13 cellular contexts compared by ENCODE assay signal in the genomic region with DNA sequence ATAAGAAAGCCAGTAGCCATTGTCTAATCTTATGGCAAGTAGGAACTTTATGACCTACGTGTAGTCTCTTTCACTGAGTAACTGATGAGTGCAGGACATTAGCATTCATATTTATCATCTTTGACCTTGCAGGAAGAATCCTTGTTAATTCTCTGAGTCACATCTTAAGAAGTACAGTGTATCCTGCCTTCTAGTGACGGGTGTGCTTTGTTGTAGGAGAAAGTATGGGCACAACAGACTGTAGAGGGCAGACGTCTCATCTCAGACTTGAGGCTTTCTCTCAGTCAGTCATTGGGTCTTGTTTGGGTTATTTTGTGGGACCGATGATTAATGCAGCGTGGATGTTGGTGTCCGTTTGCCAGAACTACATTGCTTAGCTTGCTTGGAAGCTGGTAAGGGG. TPM values are rescaled to one million over a fixed set of nuclear protein-coding genes. Genes with fewer than 3 reads are reported as not detected.
DNase-seq lines count a peak whose midpoint lies in the region; ATAC-seq and TF ChIP-seq lines count a peak whose summit lies in the region.
"Had no signal": no experiment of that assay in that cellular context is flagged by ENCODE, and none has a peak within 500 bp of the region (broad histone marks: within the 10 kb centered on the region; RNA-seq: fewer than 3 reads in every experiment).

No MANE protein-coding gene starts in this region.

- H3K9me3 ChIP-seq in mucosa of descending colon (no peaks in the 10 kb centered on the region), sigmoid colon (no peaks in the 10 kb centered on the region)

- CTCF ChIA-PET in activated naive CD4-positive, alpha-beta T cell treated with anti-CD3 and anti-CD28 coated beads, Interleukin-2, amount 10 ng/mL, durations not matched to agents 7 days and 5 days (lab: Charles Lee): interaction anchor here (1.3 kb wide), 1 partner anchor 12 kb away, joined by 3 read pairs; no protein-coding TSS in a partner anchor

- WGBS in sigmoid colon, 2 donors: 85 to 87% methylated on average over 6 of the region's 6 CpGs

- no peak for TF ChIP-seq POLR2A in sigmoid colon (IDR thresholded peaks at IDR 0.05)

- H3K4me3 ChIP-seq in choroid plexus epithelial cell (ENCODE audit: low read depth, low read length): no peak overlapping the region
- no peak overlapping the region for H3K4me3 ChIP-seq in mucosa of descending colon
- H3K4me3 ChIP-seq in sigmoid colon: no peak overlapping the region
- H3K4me3 ChIP-seq: lung, skin epidermis had no signal

- intact Hi-C loops in mucosa of descending colon (cut with DNase I, micrococcal nuclease) (no loop called here), sigmoid colon (cut with DNase I) (no loop called here)

- H3K27ac ChIP-seq in sigmoid colon: no peak overlapping the region
- H3K27ac ChIP-seq: skin epidermis had no signal

- no peak overlapping the region for H3K27ac Mint-ChIP-seq in activated naive CD4-positive, alpha-beta T cell treated with anti-CD3 and anti-CD28 coated beads, Interleukin-2, amount 10 ng/mL, durations not matched to agents 7 days and 5 days

- peaks cover 20% of the 10 kb centered on the region for H3K36me3 Mint-ChIP-seq in activated naive CD4-positive, alpha-beta T cell treated with anti-CD3 and anti-CD28 coated beads, Interleukin-2, amount 10 ng/mL, durations not matched to agents 7 days and 5 days

- no peak for TF ChIP-seq EP300 in sigmoid colon (IDR thresholded peaks at IDR 0.05)

- H3K27me3 ChIP-seq in sigmoid colon: no peaks in the 10 kb centered on the region

- H3K27me3 Mint-ChIP-seq in activated naive CD4-positive, alpha-beta T cell treated with anti-CD3 and anti-CD28 coated beads, Interleukin-2, amount 10 ng/mL, durations not matched to agents 7 days and 5 days: no peaks in the 10 kb centered on the region

- H3K4me1 ChIP-seq in mucosa of descending colon (ENCODE audit: low read depth) (peaks cover 2% of the 10 kb centered on the region), sigmoid colon (peaks cover 0 to under 1% (median 0%) of the 10 kb centered on the region in 4 donors)

- no peaks in the 10 kb centered on the region for H3K36me3 ChIP-seq in mucosa of descending colon (ENCODE audit: low read depth)
- H3K36me3 ChIP-seq in sigmoid colon: peaks cover 4 to 74% (median 26%) of the 10 kb centered on the region in 4 donors

- ATAC-seq in mucosa of descending colon (peak; percentile 36), HG02759 (IDR thresholded peaks at IDR 0.05; ENCODE audit: unreplicated experiment) (no peak)

- H3K4me3 Mint-ChIP-seq in activated naive CD4-positive, alpha-beta T cell treated with anti-CD3 and anti-CD28 coated beads, Interleukin-2, amount 10 ng/mL, durations not matched to agents 7 days and 5 days: no peak overlapping the region

- DNase-seq in Caki2 (ENCODE audit: low read depth) (peak; percentile 66), NCI-H226 (peak; percentile 87), choroid plexus epithelial cell (ENCODE audit: low read depth) (peak; percentile 96), mucosa of descending colon (no peak), NCI-H82 treated with DMSO at 0.1 percent for 48 hours (lab: John Stamatoyannopoulos, UW; ENCODE audit: unreplicated experiment) (no peak), sigmoid colon (no peak)
- no peak for DNase-seq in activated naive CD4-positive, alpha-beta T cell treated with anti-CD3 and anti-CD28 coated beads, Interleukin-2, amount 10 ng/mL, durations not matched to agents 7 days and 5 days
- DNase-seq: activated CD4-positive, alpha-beta T cell treated with anti-CD3 and anti-CD28 coated beads for 1 hour; activated naive CD4-positive, alpha-beta T cell treated with anti-CD3 and anti-CD28 coated beads, Interleukin-2, amount 50 U/mL, for 16 hours; NCI-H146 had no signal

- no peaks in the 10 kb centered on the region for H3K9me3 Mint-ChIP-seq in activated naive CD4-positive, alpha-beta T cell treated with anti-CD3 and anti-CD28 coated beads, Interleukin-2, amount 10 ng/mL, durations not matched to agents 7 days and 5 days

- TF ChIP-seq CTCF in choroid plexus epithelial cell (conservative IDR thresholded peaks at IDR 0.05; ENCODE audit: low read depth, low read length) (peak; percentile 77), mucosa of descending colon (IDR thresholded peaks at IDR 0.05) (no peak), sigmoid colon (IDR thresholded peaks at IDR 0.05) (no peak)

- in situ Hi-C loops in Caki2 (cut with HindIII; ENCODE audit: low pct_unique_long_range_greater_than_20kb, low sequenced_read_pairs): no loop called here

- peaks cover 2% of the 10 kb centered on the region for H3K4me1 Mint-ChIP-seq in activated naive CD4-positive, alpha-beta T cell treated with anti-CD3 and anti-CD28 coated beads, Interleukin-2, amount 10 ng/mL, durations not matched to agents 7 days and 5 days

RNA-seq across cellular contexts. Expression of a gene that starts 6.8 kb away (rescaled TPM):
- 1.7 and 4.0 TPM in 2 replicates for total RNA-seq in Caki2 (2014; rRNA removed; shearing (Covaris generic); ENCODE audit: low replicate concordance)
- total RNA-seq in mucosa of descending colon: 10 to 100 TPM; 22.0 to 38.1 (median 25.4) TPM
- 10 to 100 TPM; 11.1 to 23.8 (median 12.8) TPM for total RNA-seq in sigmoid colon
- 10 to 100 TPM in 2 of 3 donors, 1 to 10 TPM in 1; 6.2 to 12.0 (median 10.2) TPM for polyA plus RNA-seq in sigmoid colon

RNA-seq across cellular contexts. Expression of a gene that starts 7.4 kb away (rescaled TPM):
- 10.5 and 26.7 TPM in 2 replicates for total RNA-seq in Caki2 (2014; rRNA removed; shearing (Covaris generic); ENCODE audit: low replicate concordance)
- 100 to 1,000 TPM; 138 to 252 (median 181) TPM for total RNA-seq in mucosa of descending colon
- total RNA-seq in sigmoid colon: 10 to 100 TPM; 22.1 to 55.1 (median 31.1) TPM
- polyA plus RNA-seq in sigmoid colon: 100 to 1,000 TPM in 1 of 3 donors, 10 to 100 TPM in 2; 18.0 to 116 (median 21.7) TPM

RNA-seq across cellular contexts. Expression of a gene that starts 40.1 kb away (rescaled TPM):
- 0.54 and 0.72 TPM in 2 replicates for total RNA-seq in Caki2 (2014; rRNA removed; shearing (Covaris generic); ENCODE audit: low replicate concordance)
- total RNA-seq in mucosa of descending colon: 1,000 to 10,000 TPM in 1 of 3 donors, 100 to 1,000 TPM in 2; 126 to 3,893 (median 593) TPM
- total RNA-seq in sigmoid colon: over 10,000 TPM in 3 of 4 donors, 1,000 to 10,000 TPM in 1; 6,854 to 14,048 (median 12,596) TPM
- 1,000 to 10,000 TPM in 1 of 3 donors, 100 to 1,000 TPM in 2; 112 to 1,100 (median 337) TPM for polyA plus RNA-seq in sigmoid colon

RNA-seq across cellular contexts. Expression of a gene that starts 51.9 kb away (rescaled TPM):
- 0.64 and 2.0 TPM in 2 replicates for total RNA-seq in Caki2 (2014; rRNA removed; shearing (Covaris generic); ENCODE audit: low replicate concordance)
- total RNA-seq in mucosa of descending colon (10 to 100 TPM in 1 of 3 donors, 1 to 10 TPM in 2; 6.9 to 11.3 (median 7.4) TPM), sigmoid colon (10 to 100 TPM in 1 of 4 donors, 1 to 10 TPM in 3; 5.6 to 11.6 (median 6.6) TPM)
- polyA plus RNA-seq in sigmoid colon: 1 to 10 TPM in 2 of 3 donors, under 1 TPM in 1; 0.69 to 4.2 (median 3.8) TPM

Comparison
In these comparisons a context has a peak if more than half of its experiments do, and no peak if none do; other contexts are left out.
1. DNase-seq: peak in Caki2 (single experiment), NCI-H226 (single experiment) and choroid plexus epithelial cell (single experiment); none in mucosa of descending colon (0 of 3), activated naive CD4-positive, alpha-beta T cell treated with anti-CD3 and anti-CD28 coated beads, Interleukin-2, amount 10 ng/mL, durations not matched to agents 7 days and 5 days (single experiment), NCI-H82 treated with DMSO at 0.1 percent for 48 hours (single experiment) and sigmoid colon (single experiment).
2. RNA of a gene that starts 40.1 kb away (total RNA-seq): 6,854 to 14,048 TPM in sigmoid colon and 126 to 3,893 TPM in mucosa of descending colon; 0.54 to 0.72 TPM in Caki2; every median in the first group is over 10 times any median in the second.